ENCODE assay signal across 21 cellular contexts in the genomic region with DNA sequence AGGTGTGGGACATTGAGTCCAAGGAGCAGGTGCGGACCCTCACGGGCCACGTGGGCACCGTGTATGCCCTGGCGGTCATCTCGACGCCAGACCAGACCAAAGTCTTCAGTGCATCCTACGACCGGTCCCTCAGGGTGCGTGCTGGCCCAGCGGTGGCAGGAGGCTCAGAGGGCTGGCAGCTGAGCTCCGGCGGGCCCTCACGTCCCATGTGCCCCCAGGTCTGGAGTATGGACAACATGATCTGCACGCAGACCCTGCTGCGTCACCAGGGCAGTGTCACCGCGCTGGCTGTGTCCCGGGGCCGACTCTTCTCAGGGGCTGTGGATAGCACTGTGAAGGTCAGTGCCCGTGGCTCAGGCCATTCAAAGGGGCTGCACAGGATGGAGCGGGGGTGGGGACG. TPM values are rescaled to one million over a fixed set of nuclear protein-coding genes. Genes with fewer than 3 reads are reported as not detected.
DNase-seq lines count a peak whose midpoint lies in the region; ATAC-seq and TF ChIP-seq lines count a peak whose summit lies in the region.
"Had no signal": no experiment of that assay in that cellular context is flagged by ENCODE, and none has a peak within 500 bp of the region (broad histone marks: within the 10 kb centered on the region; RNA-seq: fewer than 3 reads in every experiment).

No MANE protein-coding gene starts in this region.

- H2BK20ac ChIP-seq in IMR-90 (ENCODE audit: low read depth, low read length): no peak overlapping the region

- dilution Hi-C loops in IMR-90 (cut with HindIII; ENCODE audit: low sequenced_read_pairs, unreplicated experiment): no loop called here

- H2AFZ ChIP-seq in IMR-90 (replicated peaks; ENCODE audit: low read length, poor library complexity): no peak overlapping the region
- H2AFZ ChIP-seq: GM23338 had no signal

- no peak overlapping the region for H4K5ac ChIP-seq in IMR-90 (ENCODE audit: low read depth, low read length)

- ATAC-seq in IMR-90 (ENCODE audit: low read depth) (no peak), T-helper 17 cell (no peak), left ventricle myocardium superior (no peak), GM21360 (IDR thresholded peaks at IDR 0.05; ENCODE audit: unreplicated experiment) (no peak), GM18520 (IDR thresholded peaks at IDR 0.05; ENCODE audit: unreplicated experiment) (no peak)
- ATAC-seq: GM23338, HCT116 had no signal

- H3K23ac ChIP-seq in IMR-90 (ENCODE audit: low read depth, low read length): no peak overlapping the region

- no peak overlapping the region for H3K14ac ChIP-seq in IMR-90 (replicated peaks; ENCODE audit: low read depth, low read length)

- BruUV-seq in IMR-90 (replicated peaks; lab: Mats Ljungman, UMichigan): no TSS peak

- no peaks in the 10 kb centered on the region; the same call in 1 of the 2 replicates for H4K20me1 ChIP-seq in IMR-90 (ENCODE audit: insufficient read depth, low read length)

- no peak overlapping the region for H3K18ac ChIP-seq in IMR-90 (ENCODE audit: low read depth, low read length)

- POLR2A ChIA-PET in HEK293 (lab: Yijun Ruan, JAX) (interaction anchor here (2.7 kb wide), 1 partner anchor 21 kb away, joined by 18 read pairs; a partner anchor contains a TSS), IMR-90 (lab: Charles Lee; ENCODE audit: unreplicated experiment) (no interaction called here)

- H4K8ac ChIP-seq in IMR-90 (ENCODE audit: low read depth in 2 of 2, low read length in 2 of 2): no peak overlapping the region

- H3K56ac ChIP-seq in IMR-90 (ENCODE audit: extremely low read depth, insufficient read depth, low read length): no peak overlapping the region

- H2BK15ac ChIP-seq in IMR-90 (ENCODE audit: low read depth, low read length): no peak overlapping the region

- H2AK5ac ChIP-seq in IMR-90 (ENCODE audit: low read depth, low read length): no peak overlapping the region

- H3K4ac ChIP-seq in IMR-90 (ENCODE audit: low read depth, low read length): no peak overlapping the region

- no peaks in the 10 kb centered on the region for H3K9me3 Mint-ChIP-seq in neural crest cell
- H3K9me3 Mint-ChIP-seq: CD4-positive, alpha-beta memory T cell; GM23338; H9; HFFc6 had no signal

- no peak overlapping the region for H3K4me3 ChIP-seq in HEK293 (ENCODE audit: low read depth, low read length)
- H3K4me3 ChIP-seq in IMR-90 (ENCODE audit: insufficient read depth, low read depth, low read length): no peak overlapping the region
- H3K4me3 ChIP-seq: GM23338 had no signal

- peak overlapping the region; percentile 65 for H2AK9ac ChIP-seq in IMR-90 (replicated peaks; ENCODE audit: low read depth, low read length, poor library complexity)

- H3K27ac Mint-ChIP-seq in T-helper 17 cell (peak overlapping the region; percentile 49), neural crest cell (ENCODE audit: unreplicated experiment) (peak overlapping the region; percentile 57)
- H3K27ac Mint-ChIP-seq: CD4-positive, alpha-beta memory T cell; GM23338; H9; HFFc6 had no signal

- no peak overlapping the region for H3K4me2 ChIP-seq in IMR-90 (ENCODE audit: low read depth, low read length)
- H3K4me2 ChIP-seq: GM23338 had no signal

- H3K4me1 ChIP-seq in HEK293 (ENCODE audit: control insufficient read depth, insufficient read depth, low read length): no peaks in the 10 kb centered on the region
- H3K4me1 ChIP-seq in IMR-90 (ENCODE audit: control insufficient read depth, insufficient read depth, low read length): no peaks in the 10 kb centered on the region

- H3K27ac ChIP-seq in HEK293 (ENCODE audit: extremely low read depth, low read depth, low read length) (no peak overlapping the region), IMR-90 (ENCODE audit: insufficient read depth, low read length) (no peak overlapping the region)

- H3K36me3 ChIP-seq in HEK293 (ENCODE audit: control insufficient read depth in 2 of 2, insufficient read depth in 1 of 2, low read length in 2 of 2): peaks cover 0 to 60% of the 10 kb centered on the region in 2 experiments; a peak in 1 of 3 replicates
- H3K36me3 ChIP-seq in IMR-90 (ENCODE audit: control insufficient read depth, insufficient read depth, low read length): peaks cover 52% of the 10 kb centered on the region

- no peak for TF ChIP-seq POLR2A in IMR-90 (IDR thresholded peaks at IDR 0.05; ENCODE audit: low read depth, low read length)

- H3K4me1 Mint-ChIP-seq in T-helper 17 cell (no peaks in the 10 kb centered on the region), neural crest cell (no peaks in the 10 kb centered on the region)
- H3K4me1 Mint-ChIP-seq: CD4-positive, alpha-beta memory T cell; GM23338; H9 had no signal

- H3K4me3 Mint-ChIP-seq in T-helper 17 cell: no peak overlapping the region
- H3K4me3 Mint-ChIP-seq in neural crest cell: no peak overlapping the region
- H3K4me3 Mint-ChIP-seq: CD4-positive, alpha-beta memory T cell; GM23338; H9; HFFc6 had no signal

- DNase-seq in IMR-90 (no peak), T-helper 17 cell (no peak), neural crest cell (ENCODE audit: low read depth, low spot score) (no peak), activated gamma-delta T cell treated with Interleukin-2 at 50 U/mL for 16 hours (no peak), left ventricle myocardium superior (no peak)
- DNase-seq: C1 segment of cervical spinal cord; Calu3; CD4-positive, alpha-beta memory T cell; COR-L47; DMS53; DMS79 treated with DMSO at 0.1 percent for 48 hours; GF-D8; H9; HFFc6 had no signal

- CTCF ChIA-PET in HEK293 (lab: Yijun Ruan, JAX): no interaction called here
- CTCF ChIA-PET in IMR-90 (lab: Yijun Ruan, JAX): no interaction called here

- no peaks in the 10 kb centered on the region for H3K79me1 ChIP-seq in IMR-90 (ENCODE audit: low read depth in 1 of 2, low read length in 2 of 2)

- H3K27me3 Mint-ChIP-seq in T-helper 17 cell (no peaks in the 10 kb centered on the region), neural crest cell (ENCODE audit: low read depth) (no peaks in the 10 kb centered on the region)
- H3K27me3 Mint-ChIP-seq: CD4-positive, alpha-beta memory T cell had no signal

- intact Hi-C loops in IMR-90 (cut with micrococcal nuclease) (no loop called here), left ventricle myocardium superior (cut with micrococcal nuclease) (no loop called here)

- no peak overlapping the region for H2BK5ac ChIP-seq in IMR-90 (ENCODE audit: low read depth, low read length, poor library complexity, severe bottlenecking)

- H3K9me1 ChIP-seq in IMR-90 (ENCODE audit: insufficient read depth, low read length): no peaks in the 10 kb centered on the region

- in situ Hi-C loops in IMR-90 (cut with MboI; ENCODE audit: low sequenced_read_pairs): no loop called here

- 99% methylated on average over 14 of the region's 23 CpGs; no CpG with 5 or more reads in 1 of the 2 experiments for WGBS in IMR-90 (ENCODE audit: extremely low coverage in 2 of 2, insufficient read length in 1 of 2), 2 experiments

- TF ChIP-seq CTCF in HEK293 (tag by site-specific recombination; IDR thresholded peaks at IDR 0.05) (no peak), IMR-90 (conservative IDR thresholded peaks at IDR 0.05; ENCODE audit: low read depth, low read length) (no peak), neural crest cell (conservative IDR thresholded peaks at IDR 0.05) (no peak)

- H3K9ac ChIP-seq in IMR-90 (ENCODE audit: low read depth, low read length): no peak overlapping the region

- H3K36me3 Mint-ChIP-seq in T-helper 17 cell (ENCODE audit: low read depth): no peaks in the 10 kb centered on the region
- H3K36me3 Mint-ChIP-seq in neural crest cell (ENCODE audit: low read depth): no peaks in the 10 kb centered on the region

- no peak for TF ChIP-seq RAD21 in IMR-90 (IDR thresholded peaks at IDR 0.05; ENCODE audit: low read length)

- H3K9me3 ChIP-seq in HEK293 (ENCODE audit: control insufficient read depth, insufficient read depth, low read depth, low read length) (no peaks in the 10 kb centered on the region), IMR-90 (ENCODE audit: control insufficient read depth, insufficient read depth, low read length) (no peaks in the 10 kb centered on the region), T-helper 17 cell (ENCODE audit: control insufficient read depth, low read length, poor library complexity, severe bottlenecking) (no peaks in the 10 kb centered on the region)

- H3K27me3 ChIP-seq in IMR-90 (ENCODE audit: control insufficient read depth, insufficient read depth, low read length): no peaks in the 10 kb centered on the region

- no peak overlapping the region for H2BK120ac ChIP-seq in IMR-90 (ENCODE audit: low read depth, low read length)

- no peak overlapping the region for H4K91ac ChIP-seq in IMR-90 (ENCODE audit: insufficient read depth, low read depth, low read length)

RNA-seq across cellular contexts. Expression of a gene that starts 20.4 kb away (rescaled TPM):
- total RNA-seq in IMR-90 (2012; rRNA removed) (not detected in 2 replicates), T-helper 17 cell (under 1 TPM in 1 of 2 donors, not detected in 1; 0.05 TPM), neural crest cell (18.9 and 20.2 TPM in 2 replicates), left ventricle myocardium superior (9.2 TPM)
- 0.05 and 0.06 TPM in 2 replicates for polyA plus RNA-seq in IMR-90 (2012; rRNA removed)
- polyA plus RNA-seq in IMR-90 (2012; cell fraction: cytosol; rRNA removed): 0.05 and 0.09 TPM in 2 replicates
- 0.76 and 1.1 TPM in 2 replicates for polyA plus RNA-seq in IMR-90 (2012; cell fraction: nucleus; rRNA removed; ENCODE audit: low replicate concordance)
- total RNA-seq: CD4-positive, alpha-beta memory T cell; Daoy had no signal
- polyA plus RNA-seq: CD4-positive, alpha-beta memory T cell had no signal

RNA-seq across cellular contexts. Expression of a gene that starts 20.5 kb away (rescaled TPM):
- total RNA-seq in IMR-90 (2012; rRNA removed): 26.4 and 29.6 TPM in 2 replicates
- 52.6 and 55.1 TPM in 2 replicates for polyA plus RNA-seq in IMR-90 (2012; rRNA removed)
- polyA plus RNA-seq in IMR-90 (2012; cell fraction: cytosol; rRNA removed): 37.0 and 60.8 TPM in 2 replicates
- 79.2 and 173 TPM in 2 replicates for polyA plus RNA-seq in IMR-90 (2012; cell fraction: nucleus; rRNA removed; ENCODE audit: low replicate concordance)
- total RNA-seq in T-helper 17 cell: 10 to 100 TPM; 32.4 to 35.0 TPM
- 82.2 and 85.5 TPM in 2 replicates for total RNA-seq in neural crest cell
- 21.4 TPM for total RNA-seq in left ventricle myocardium superior

RNA-seq across cellular contexts. Expression of a gene that starts 27.6 kb away (rescaled TPM):
- 1.1 TPM in 2 replicates for total RNA-seq in IMR-90 (2012; rRNA removed)
- 4.5 and 4.8 TPM in 2 replicates for polyA plus RNA-seq in IMR-90 (2012; rRNA removed)
- 2.8 and 4.9 TPM in 2 replicates for polyA plus RNA-seq in IMR-90 (2012; cell fraction: cytosol; rRNA removed)
- 33.0 and 40.5 TPM in 2 replicates for polyA plus RNA-seq in IMR-90 (2012; cell fraction: nucleus; rRNA removed; ENCODE audit: low replicate concordance)
- under 1 TPM; 0.21 to 0.57 TPM for total RNA-seq in T-helper 17 cell
- 0.64 and 0.98 TPM in 2 replicates for total RNA-seq in neural crest cell
- 1.7 TPM for total RNA-seq in left ventricle myocardium superior
- total RNA-seq: A172 had no signal

RNA-seq across cellular contexts. Expression of a gene that starts 29.2 kb away (rescaled TPM):
- total RNA-seq in IMR-90 (2012; rRNA removed) (34.4 and 50.3 TPM in 2 replicates), T-helper 17 cell (10 to 100 TPM; 28.2 to 31.4 TPM), neural crest cell (68.1 and 69.2 TPM in 2 replicates), left ventricle myocardium superior (29.9 TPM)
- polyA plus RNA-seq in IMR-90 (2012; rRNA removed): 93.7 and 94.1 TPM in 2 replicates
- polyA plus RNA-seq in IMR-90 (2012; cell fraction: cytosol; rRNA removed): 56.2 and 108 TPM in 2 replicates
- 97.5 and 242 TPM in 2 replicates for polyA plus RNA-seq in IMR-90 (2012; cell fraction: nucleus; rRNA removed; ENCODE audit: low replicate concordance)

RNA-seq across cellular contexts. Expression of a gene that starts 34.6 kb away (rescaled TPM):
- total RNA-seq in IMR-90 (2012; rRNA removed) (0.18 and 0.28 TPM in 2 replicates), T-helper 17 cell (1 to 10 TPM; 2.6 to 4.0 TPM), neural crest cell (31.2 and 32.0 TPM in 2 replicates), left ventricle myocardium superior (10.0 TPM)
- polyA plus RNA-seq in IMR-90 (2012; rRNA removed): 0.94 and 1.5 TPM in 2 replicates
- polyA plus RNA-seq in IMR-90 (2012; cell fraction: cytosol; rRNA removed): 0.55 and 0.76 TPM in 2 replicates
- 13.2 and 32.1 TPM in 2 replicates for polyA plus RNA-seq in IMR-90 (2012; cell fraction: nucleus; rRNA removed; ENCODE audit: low replicate concordance)
